Comparison of ENCODE assay signal across 9 cellular contexts in the genomic region with DNA sequence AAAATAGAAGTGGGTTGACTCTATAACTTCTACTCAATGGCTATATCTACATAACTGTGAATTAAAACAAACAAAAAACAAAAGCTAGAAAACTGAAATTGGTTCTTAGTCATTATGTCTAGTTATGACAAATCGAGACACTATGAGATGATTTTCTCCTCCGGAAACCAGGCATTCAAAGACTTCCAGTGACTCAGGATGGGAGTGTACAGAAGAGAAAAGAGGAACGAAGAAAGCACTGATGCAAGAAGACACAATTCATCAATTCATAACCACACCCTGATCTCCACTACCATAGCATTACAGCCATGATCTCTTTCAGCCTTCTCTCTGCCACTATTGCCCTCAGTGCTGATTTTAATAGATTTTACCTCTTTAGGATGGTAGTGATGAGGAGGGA.
A peak's percentile ranks its signal among the peaks of the same experiment; 100 is the strongest.
DNase-seq lines count a peak whose midpoint lies in the region; ATAC-seq, FAIRE-seq and TF ChIP-seq lines count a peak whose summit lies in the region.
"Had no signal": no experiment of that assay in that cellular context is flagged by ENCODE, and none has a peak within 500 bp of the region (broad histone marks: within the 10 kb centered on the region; RNA-seq: fewer than 3 reads in every experiment).

No MANE protein-coding gene starts in this region.

- no peak overlapping the region for H3K4ac ChIP-seq in mesendoderm (ENCODE audit: low read depth, low read length)

- H2BK5ac ChIP-seq in mesendoderm (ENCODE audit: low read length): no peak overlapping the region

- no peak overlapping the region for H4K5ac ChIP-seq in mesendoderm (ENCODE audit: low read length)

- H3K9me2 ChIP-seq in hepatocyte (replicated peaks; ENCODE audit: insufficient read depth): no peaks in the 10 kb centered on the region

- H2BK120ac ChIP-seq in mesendoderm (ENCODE audit: low read depth, low read length): no peak overlapping the region

- H2AK5ac ChIP-seq in mesendoderm (ENCODE audit: low read length): no peak overlapping the region

- H3K4me2 ChIP-seq in hepatocyte (no peak overlapping the region), mesendoderm (ENCODE audit: low read length) (no peak overlapping the region)

- no peak overlapping the region for H3K27ac ChIP-seq in hepatocyte
- H3K27ac ChIP-seq in mesendoderm (ENCODE audit: low read depth, low read length): no peak overlapping the region

- H3K79me1 ChIP-seq in mesendoderm (ENCODE audit: low read length): no peaks in the 10 kb centered on the region

- no peak overlapping the region for H2AFZ ChIP-seq in hepatocyte

- no peaks in the 10 kb centered on the region for H3K4me1 ChIP-seq in hepatocyte (ENCODE audit: insufficient read depth)
- no peaks in the 10 kb centered on the region for H3K4me1 ChIP-seq in mesendoderm (ENCODE audit: control insufficient read depth, low read depth, low read length)

- H3K79me2 ChIP-seq in hepatocyte (no peaks in the 10 kb centered on the region), mesendoderm (ENCODE audit: control insufficient read depth, insufficient read depth, low read length) (no peaks in the 10 kb centered on the region)

- no peak overlapping the region for H3K18ac ChIP-seq in mesendoderm (ENCODE audit: low read length)

- H3K27me3 ChIP-seq in hepatocyte (no peaks in the 10 kb centered on the region), mesendoderm (ENCODE audit: insufficient read depth, low read length, poor library complexity) (no peaks in the 10 kb centered on the region)

- no peak for TF ChIP-seq CTCF in hepatocyte (IDR thresholded peaks at IDR 0.05; ENCODE audit: poor library complexity)

- no peak overlapping the region for H3K56ac ChIP-seq in mesendoderm (ENCODE audit: low read length)

- H3K9me3 ChIP-seq in hepatocyte (ENCODE audit: low read depth): no peaks in the 10 kb centered on the region

- no peaks in the 10 kb centered on the region for H4K20me1 ChIP-seq in hepatocyte (ENCODE audit: insufficient read depth, poor library complexity, severe bottlenecking)

- H3K36me3 ChIP-seq in hepatocyte (replicated peaks; ENCODE audit: insufficient read depth, low read depth) (no peaks in the 10 kb centered on the region), mesendoderm (ENCODE audit: control insufficient read depth, insufficient read depth, low read length) (no peaks in the 10 kb centered on the region)

- H3K4me3 ChIP-seq in hepatocyte (no peak overlapping the region), mesendoderm (ENCODE audit: low read length) (no peak overlapping the region)

- no peak overlapping the region for H4K8ac ChIP-seq in mesendoderm (ENCODE audit: low read depth, low read length)

- 82% methylated on average over 3 of the region's 3 CpGs for WGBS in hepatocyte (ENCODE audit: low lambda C conversion rate, missing lambda C conversion rate)
- WGBS in mesendoderm (ENCODE audit: extremely low coverage, insufficient coverage, low lambda C conversion rate): no CpG with 5 or more reads among the region's 3 CpGs

- H3K23ac ChIP-seq in mesendoderm (ENCODE audit: low read length): no peak overlapping the region

- no peak overlapping the region for H2BK15ac ChIP-seq in mesendoderm (replicated peaks; ENCODE audit: low read depth)

- H3K9ac ChIP-seq in mesendoderm (ENCODE audit: low read length): no peak overlapping the region

- FAIRE-seq in colon (lab: Jason Lieb, UNC): peak; percentile 31

- peak; percentile 71 for DNase-seq in EH (ENCODE audit: low read depth)
- DNase-seq in RPMI8226: no peak
- no peak for DNase-seq in hepatocyte (ENCODE audit: low spot score)
- no peak for DNase-seq in mesendoderm
- DNase-seq in NCI-H2227 treated with DMSO at 0.1 percent for 48 hours (lab: John Stamatoyannopoulos, UW): no peak
- DNase-seq: GDM1 had no signal

- ATAC-seq in GM21526 (IDR thresholded peaks at IDR 0.05; ENCODE audit: low FRiP score, unreplicated experiment) (peak; percentile 99), HG03558 (IDR thresholded peaks at IDR 0.05; ENCODE audit: extremely low read depth, unreplicated experiment) (peak; percentile 98)
